In the genomic region with DNA sequence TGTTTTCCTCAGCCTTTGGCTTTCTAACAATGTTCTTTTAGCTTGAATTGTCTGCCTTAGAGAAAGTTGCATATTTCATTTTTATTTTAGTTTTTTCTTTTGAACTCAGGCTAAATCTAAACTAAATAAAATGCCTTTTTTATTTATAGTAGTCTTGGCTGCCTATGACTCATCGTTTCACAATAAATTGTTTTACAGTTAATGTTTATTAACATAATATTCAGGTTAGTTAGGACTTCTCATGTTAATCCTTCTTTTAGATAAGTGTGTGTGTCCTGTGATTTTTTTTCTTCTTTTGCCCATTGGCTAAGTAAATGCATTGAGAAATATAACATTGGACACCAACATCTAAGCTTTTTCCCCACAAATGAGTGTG, we compare ENCODE assay signal across 10 cellular contexts. TPM values are rescaled to one million over a fixed set of nuclear protein-coding genes. Genes with fewer than 3 reads are reported as not detected.
DNase-seq lines count a peak whose midpoint lies in the region; ATAC-seq and TF ChIP-seq lines count a peak whose summit lies in the region.
"Had no signal": no experiment of that assay in that cellular context is flagged by ENCODE, and none has a peak within 500 bp of the region (broad histone marks: within the 10 kb centered on the region; RNA-seq: fewer than 3 reads in every experiment).

No MANE protein-coding gene starts in this region.

- H3K9me3 ChIP-seq in OCI-LY1 (ENCODE audit: low read length) (no peaks in the 10 kb centered on the region), ectodermal cell (ENCODE audit: control insufficient read depth, low read length) (no peaks in the 10 kb centered on the region), osteoblast (ENCODE audit: low read depth, low read length) (no peaks in the 10 kb centered on the region)

- TF ChIP-seq CTCF in OCI-LY1 (IDR thresholded peaks at IDR 0.05; ENCODE audit: low read length): no peak
- TF ChIP-seq CTCF in osteoblast (IDR thresholded peaks at IDR 0.05; ENCODE audit: extremely low read depth, low read depth, low read length): no peak

- no CpG with 5 or more reads among the region's 1 CpG for WGBS in ectodermal cell, 2 experiments

- H3K79me2 ChIP-seq in OCI-LY1 (ENCODE audit: insufficient read depth, low read length) (peaks cover 58% of the 10 kb centered on the region), osteoblast (ENCODE audit: insufficient read depth, low read length) (peaks cover 38% of the 10 kb centered on the region)

- H3F3A ChIP-seq in OCI-LY1 (ENCODE audit: insufficient read depth, low read length): no peaks in the 10 kb centered on the region

- peak overlapping the region; percentile 95 for H3K9ac ChIP-seq in OCI-LY1 (ENCODE audit: low read length)

- H3K4me1 ChIP-seq in OCI-LY1 (ENCODE audit: insufficient read depth, low read length, severe bottlenecking) (peaks cover 39% of the 10 kb centered on the region), ectodermal cell (ENCODE audit: control insufficient read depth, insufficient read depth, low read length) (no peaks in the 10 kb centered on the region), osteoblast (ENCODE audit: insufficient read depth, low read length) (peaks cover 19% of the 10 kb centered on the region)

- H3K27ac ChIP-seq in OCI-LY1 (ENCODE audit: low read depth, low read length, poor library complexity, severe bottlenecking): peak overlapping the region; percentile 78
- no peak overlapping the region for H3K27ac ChIP-seq in ectodermal cell (ENCODE audit: insufficient read depth, low read depth, low read length, poor library complexity, severe bottlenecking)
- peak overlapping the region; percentile 91 for H3K27ac ChIP-seq in osteoblast (ENCODE audit: low read depth, low read length)

- H3K4me3 ChIP-seq in OCI-LY1 (ENCODE audit: low read depth, low read length, poor library complexity, severe bottlenecking) (peak overlapping the region; percentile 99), ectodermal cell (ENCODE audit: insufficient read depth, low read depth, low read length) (peak overlapping the region; percentile 70), osteoblast (ENCODE audit: insufficient read depth, low read length) (peak overlapping the region; percentile 90)

- H3K27me3 ChIP-seq in OCI-LY1 (ENCODE audit: insufficient read depth, low read length) (no peaks in the 10 kb centered on the region), ectodermal cell (ENCODE audit: control insufficient read depth, insufficient read depth, low read length, poor library complexity, severe bottlenecking) (no peaks in the 10 kb centered on the region), osteoblast (ENCODE audit: insufficient read depth, low read length) (no peaks in the 10 kb centered on the region)

- DNase-seq in ELR (ENCODE audit: low read depth) (peak; percentile 32), osteoblast (ENCODE audit: insufficient read length, low spot score, missing footprints) (no peak), NCI-H2081 treated with DMSO at 0.1 percent for 48 hours (lab: John Stamatoyannopoulos, UW) (no peak), GM19238 (ENCODE audit: insufficient read length, low spot score) (no peak)
- DNase-seq: activated CD8-positive, alpha-beta memory T cell treated with anti-CD3 and anti-CD28 coated beads, Interleukin-2, amount 50 U/mL, for 4 hours; NCI-H1105 had no signal

- no peak for ATAC-seq in GM18867 (IDR thresholded peaks at IDR 0.05; ENCODE audit: unreplicated experiment)
- ATAC-seq in HG03457 (IDR thresholded peaks at IDR 0.05; ENCODE audit: unreplicated experiment): no peak

- peak overlapping the region; percentile 82 for H3K4me2 ChIP-seq in OCI-LY1 (ENCODE audit: low read length)
- H3K4me2 ChIP-seq in osteoblast (ENCODE audit: insufficient read depth, low read length): peak overlapping the region; percentile 66

- H2AFZ ChIP-seq in OCI-LY1 (ENCODE audit: low read length) (no peak overlapping the region), osteoblast (ENCODE audit: low read length) (no peak overlapping the region)

- 0 out of 2 replicates have a peak, but pooled peaks cover 3% of the 10 kb centered on the region for H3K36me3 ChIP-seq in OCI-LY1 (ENCODE audit: insufficient read depth, low read length)
- H3K36me3 ChIP-seq in ectodermal cell (ENCODE audit: control insufficient read depth, insufficient read depth, low read length): no peaks in the 10 kb centered on the region
- H3K36me3 ChIP-seq in osteoblast (ENCODE audit: insufficient read depth, low read length): no peaks in the 10 kb centered on the region

- no peaks in the 10 kb centered on the region for H3K9me2 ChIP-seq in OCI-LY1 (ENCODE audit: low read depth, low read length)

- no peaks in the 10 kb centered on the region for H4K20me1 ChIP-seq in OCI-LY1 (ENCODE audit: insufficient read depth, low read length)
- H4K20me1 ChIP-seq in osteoblast (ENCODE audit: insufficient read depth, low read length): peaks cover 4% of the 10 kb centered on the region

RNA-seq across cellular contexts. Expression of a gene that starts 1.6 kb away (rescaled TPM):
- 10.9 TPM for polyA plus RNA-seq in ectodermal cell (2013, experiment 1 of 4)
- polyA plus RNA-seq in ectodermal cell (2013, experiment 2 of 4): 12.5 TPM
- 10.6 TPM for polyA plus RNA-seq in ectodermal cell (2013, experiment 3 of 4)
- polyA plus RNA-seq in ectodermal cell (2013, experiment 4 of 4): 11.3 TPM
- total RNA-seq in osteoblast: 18.6 and 19.5 TPM in 2 replicates
